20 cellular contexts compared by ENCODE assay signal in genomic region chr1:33390550-33390949, GRCh38. TPM values are rescaled to one million over a fixed set of nuclear protein-coding genes. Genes with fewer than 3 reads are reported as not detected.
DNase-seq lines count a peak whose midpoint lies in the region; ATAC-seq and TF ChIP-seq lines count a peak whose summit lies in the region.
"Had no signal": no experiment of that assay in that cellular context is flagged by ENCODE, and none has a peak within 500 bp of the region (broad histone marks: within the 10 kb centered on the region; RNA-seq: fewer than 3 reads in every experiment).

No MANE protein-coding gene starts in this region.

- H3K4me1 ChIP-seq in naive thymus-derived CD4-positive, alpha-beta T cell (ENCODE audit: control insufficient read depth in 2 of 2, insufficient read depth in 2 of 2, low read length in 2 of 2), result no peaks in the 10 kb centered on the region
- H3K4me1 ChIP-seq: Caco-2, colonic mucosa had no signal

- no peak for TF ChIP-seq CTCF in AG04450 (IDR thresholded peaks at IDR 0.05; ENCODE audit: low read depth, low read length)
- no peak for TF ChIP-seq CTCF in choroid plexus epithelial cell (conservative IDR thresholded peaks at IDR 0.05; ENCODE audit: low read depth, low read length)

- H3K4me1 Mint-ChIP-seq in stimulated activated naive CD8-positive, alpha-beta T cell treated with anti-CD3 and anti-CD28 coated beads, Interleukin-15, amount 100 ng/mL, for 72 hours, result no peaks in the 10 kb centered on the region
- H3K4me1 Mint-ChIP-seq in naive thymus-derived CD4-positive, alpha-beta T cell, result no peaks in the 10 kb centered on the region

- H3K4me3 ChIP-seq in AG04450 (ENCODE audit: low read depth, low read length) (no peak overlapping the region), choroid plexus epithelial cell (ENCODE audit: low read depth, low read length) (no peak overlapping the region)
- no peak overlapping the region for H3K4me3 ChIP-seq in naive thymus-derived CD4-positive, alpha-beta T cell (ENCODE audit: low read length)
- H3K4me3 ChIP-seq: colonic mucosa, GM12878, heart right ventricle, right atrium auricular region had no signal

- H3K27me3 ChIP-seq in AG04450 (ENCODE audit: control insufficient read depth, insufficient read depth, low read length), result no peaks in the 10 kb centered on the region
- no peaks in the 10 kb centered on the region for H3K27me3 ChIP-seq in naive thymus-derived CD4-positive, alpha-beta T cell (ENCODE audit: control insufficient read depth in 2 of 2, insufficient read depth in 2 of 2, low read length in 2 of 2)
- H3K27me3 ChIP-seq: colonic mucosa, heart right ventricle, right atrium auricular region had no signal

- H3K9me3 Mint-ChIP-seq in stimulated activated naive CD8-positive, alpha-beta T cell treated with anti-CD3 and anti-CD28 coated beads, Interleukin-15, amount 100 ng/mL, for 72 hours, result no peaks in the 10 kb centered on the region
- H3K9me3 Mint-ChIP-seq in naive thymus-derived CD4-positive, alpha-beta T cell, result peaks cover 0 to 3% (median 0%) of the 10 kb centered on the region in 11 donors

- ATAC-seq in HG03039 (IDR thresholded peaks at IDR 0.05; ENCODE audit: unreplicated experiment) (no peak), left cardiac atrium (no peak)
- ATAC-seq in stimulated activated naive CD8-positive, alpha-beta T cell treated with anti-CD3 and anti-CD28 coated beads, Interleukin-15, amount 100 ng/mL, for 72 hours, result no peak
- no peak for ATAC-seq in naive thymus-derived CD4-positive, alpha-beta T cell
- ATAC-seq: GM12878, heart right ventricle had no signal

- intact Hi-C loops in naive thymus-derived CD4-positive, alpha-beta T cell (cut with micrococcal nuclease), result no loop called here
- intact Hi-C loops in left cardiac atrium (cut with DNase I), result no loop called here

- H3K36me3 ChIP-seq in naive thymus-derived CD4-positive, alpha-beta T cell (ENCODE audit: control insufficient read depth in 2 of 3, insufficient read depth in 3 of 3, low read length in 3 of 3), result no peaks in the 10 kb centered on the region
- H3K36me3 ChIP-seq: colonic mucosa, heart right ventricle, right atrium auricular region had no signal

- DNase-seq in AG04450 (ENCODE audit: low read depth, low spot score) (peak; percentile 90), HS-5 (ENCODE audit: low read depth) (peak; percentile 75), choroid plexus epithelial cell (ENCODE audit: low read depth) (peak; percentile 96), iris pigment epithelial cell (ENCODE audit: low read depth) (peak; percentile 98), left cardiac atrium (no peak)
- no peak for DNase-seq in stimulated activated naive CD8-positive, alpha-beta T cell treated with anti-CD3 and anti-CD28 coated beads, Interleukin-15, amount 100 ng/mL, for 72 hours
- DNase-seq in naive thymus-derived CD4-positive, alpha-beta T cell, result no peak
- DNase-seq: activated CD4-positive, alpha-beta T cell treated with anti-CD3 and anti-CD28 coated beads for 4 hours; activated effector memory CD4-positive, alpha-beta T cell treated with Interleukin-2 at 50 U/mL for 16 hours; amniotic stem cell; Caco-2; colonic mucosa; heart right ventricle; islet precursor cell; NCI-H510A treated with DMSO at 0.1 percent for 48 hours; stimulated activated CD4-positive, alpha-beta T cell treated with anti-CD3 and anti-CD28 coated beads, Interleukin-2, amount 100 ng/mL, for 24 hours; T1000 had no signal

- peaks cover 20% of the 10 kb centered on the region for H3K27me3 Mint-ChIP-seq in stimulated activated naive CD8-positive, alpha-beta T cell treated with anti-CD3 and anti-CD28 coated beads, Interleukin-15, amount 100 ng/mL, for 72 hours
- peaks cover 4 to 32% (median 10%) of the 10 kb centered on the region in 5 donors for H3K27me3 Mint-ChIP-seq in naive thymus-derived CD4-positive, alpha-beta T cell

- no peak overlapping the region for H3K4me3 Mint-ChIP-seq in stimulated activated naive CD8-positive, alpha-beta T cell treated with anti-CD3 and anti-CD28 coated beads, Interleukin-15, amount 100 ng/mL, for 72 hours
- H3K4me3 Mint-ChIP-seq in naive thymus-derived CD4-positive, alpha-beta T cell, result no peak overlapping the region

- CTCF ChIA-PET in AG04450 (lab: Charles Lee), result interaction anchor here (1.2 to 2.4 kb wide), 4 partner anchors 66 to 253 kb away, joined by 3 to 8 read pairs (median 6); no protein-coding TSS in a partner anchor
- CTCF ChIA-PET in naive thymus-derived CD4-positive, alpha-beta T cell (lab: Charles Lee), result no interaction called here

- H3K9me3 ChIP-seq in AG04450 (ENCODE audit: control insufficient read depth, insufficient read depth, low read length), result no peaks in the 10 kb centered on the region
- no peaks in the 10 kb centered on the region for H3K9me3 ChIP-seq in naive thymus-derived CD4-positive, alpha-beta T cell (ENCODE audit: control insufficient read depth in 2 of 3, low read length in 3 of 3)
- H3K9me3 ChIP-seq: Caco-2, colonic mucosa, heart right ventricle, right atrium auricular region had no signal

- no peak overlapping the region for H3K27ac Mint-ChIP-seq in stimulated activated naive CD8-positive, alpha-beta T cell treated with anti-CD3 and anti-CD28 coated beads, Interleukin-15, amount 100 ng/mL, for 72 hours
- H3K27ac Mint-ChIP-seq in naive thymus-derived CD4-positive, alpha-beta T cell, result no peak overlapping the region

- no peaks in the 10 kb centered on the region for H3K36me3 Mint-ChIP-seq in naive thymus-derived CD4-positive, alpha-beta T cell

- peak overlapping the region; percentile 74 for H3K27ac ChIP-seq in AG04450 (ENCODE audit: low read depth, low read length)
- no peak overlapping the region for H3K27ac ChIP-seq in naive thymus-derived CD4-positive, alpha-beta T cell (ENCODE audit: low read depth, low read length)
- H3K27ac ChIP-seq: colonic mucosa had no signal

- POLR2A ChIA-PET in AG04450 (lab: Yijun Ruan, JAX), result interaction anchor here (0.7 to 0.8 kb wide), 5 partner anchors 11 to 172 kb away, joined by 3 to 7 read pairs (median 4); no protein-coding TSS in a partner anchor
- POLR2A ChIA-PET in naive thymus-derived CD4-positive, alpha-beta T cell (lab: Charles Lee), result interaction anchor here (1.1 kb wide), 1 partner anchor 8 kb away, joined by 3 read pairs; no protein-coding TSS in a partner anchor

RNA-seq across cellular contexts. Expression of gene PHC2, which starts 40.3 kb away (rescaled TPM):
- 47.1 and 78.6 TPM in 2 replicates for polyA plus RNA-seq in AG04450 (2011; rRNA removed)
- 56.2 and 73.7 TPM in 2 replicates for polyA minus RNA-seq in AG04450 (2011; rRNA and poly(A)+ RNA removed)
- 10 to 100 TPM; 31.9 to 45.5 (median 35.4) TPM for total RNA-seq in naive thymus-derived CD4-positive, alpha-beta T cell
- 10 to 100 TPM in 1 of 2 donors, 1 to 10 TPM in 1; 10.0 to 18.1 TPM for polyA plus RNA-seq in naive thymus-derived CD4-positive, alpha-beta T cell
- total RNA-seq in left cardiac atrium, result 100 to 1,000 TPM in 1 of 2 donors, 10 to 100 TPM in 1; 75.0 to 139 TPM

Comparison
In these comparisons a context has a peak if more than half of its experiments do, and no peak if none do; other contexts are left out.
1. DNase-seq: peak in AG04450 (single experiment), HS-5 (single experiment), choroid plexus epithelial cell (single experiment) and iris pigment epithelial cell (single experiment); none in stimulated activated naive CD8-positive, alpha-beta T cell treated with anti-CD3 and anti-CD28 coated beads, Interleukin-15, amount 100 ng/mL, for 72 hours (0 of 2), naive thymus-derived CD4-positive, alpha-beta T cell (0 of 9) and left cardiac atrium (single experiment).